In the genomic region with DNA sequence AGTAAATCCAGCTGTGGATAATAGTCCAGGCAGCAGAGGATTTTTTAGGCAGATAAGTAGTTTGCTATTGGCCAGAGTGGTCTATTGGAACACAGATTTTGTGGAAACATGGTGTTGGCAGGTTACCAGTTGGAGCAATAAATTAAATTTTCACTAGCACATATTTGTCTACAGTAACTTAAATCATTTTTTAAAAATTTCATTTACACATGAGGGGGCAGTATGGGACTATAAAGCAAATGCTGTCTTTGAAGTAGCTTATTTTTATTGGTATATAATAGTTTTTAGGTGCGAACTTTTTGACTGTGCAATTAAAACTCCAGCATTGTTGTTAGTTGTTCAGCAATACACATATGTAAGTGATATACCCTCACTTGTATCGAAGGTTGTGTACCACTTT, we compare ENCODE assay signal across 28 cellular contexts.
DNase-seq lines count a peak whose midpoint lies in the region; ATAC-seq and TF ChIP-seq lines count a peak whose summit lies in the region.
"Had no signal": no experiment of that assay in that cellular context is flagged by ENCODE, and none has a peak within 500 bp of the region (broad histone marks: within the 10 kb centered on the region; RNA-seq: fewer than 3 reads in every experiment).

No MANE protein-coding gene starts in this region.

- H3K9me3 Mint-ChIP-seq in CD4-positive, alpha-beta memory T cell = no peaks in the 10 kb centered on the region
- H3K9me3 Mint-ChIP-seq in activated T-cell treated with anti-CD3 and anti-CD28 coated beads, Interleukin-2, amount 50 U/mL, for 72 hours = no peaks in the 10 kb centered on the region
- no peaks in the 10 kb centered on the region for H3K9me3 Mint-ChIP-seq in MCF 10A (ENCODE audit: unreplicated experiment)
- H3K9me3 Mint-ChIP-seq: activated CD4-positive, alpha-beta memory T cell treated with anti-CD3 and anti-CD28 coated beads for 36 hours; central memory CD8-positive, alpha-beta T cell; H9; stimulated activated naive CD8-positive, alpha-beta T cell treated with anti-CD3 and anti-CD28 coated beads, Interleukin-15, Interleukin-2, amounts not matched to agents 100 ng/mL and 50 ng/mL, for 24 hours had no signal

- no peaks in the 10 kb centered on the region for H3K27me3 ChIP-seq in CD4-positive, alpha-beta memory T cell (ENCODE audit: insufficient read depth, low read length)
- H3K27me3 ChIP-seq in Loucy (ENCODE audit: insufficient read depth, low read length, poor library complexity, severe bottlenecking) (no peaks in the 10 kb centered on the region), neural cell (ENCODE audit: insufficient read depth, low read depth, low read length) (no peaks in the 10 kb centered on the region)
- H3K27me3 ChIP-seq: gastroesophageal sphincter, thyroid gland had no signal

- H3F3A ChIP-seq in Loucy (ENCODE audit: low read depth) (no peaks in the 10 kb centered on the region), neural cell (ENCODE audit: insufficient read depth, low read length, poor library complexity, severe bottlenecking) (no peaks in the 10 kb centered on the region)

- POLR2A ChIA-PET in CD4-positive, alpha-beta memory T cell (lab: Charles Lee; ENCODE audit: partially characterized antibody) = interaction anchor here (0.6 kb wide), 1 partner anchor 1497 kb away, joined by 3 read pairs; no protein-coding TSS in a partner anchor
- POLR2A ChIA-PET in MCF 10A (lab: Yijun Ruan, JAX) = no interaction called here

- CTCF ChIA-PET in CD4-positive, alpha-beta memory T cell (lab: Charles Lee; ENCODE audit: partially characterized antibody) = interaction anchor here (1.1 to 2.4 kb wide), 5 partner anchors 22 to 1245 kb away, joined by 3 to 7 read pairs (median 4); no protein-coding TSS in a partner anchor
- CTCF ChIA-PET in MCF 10A (lab: Yijun Ruan, JAX) = interaction anchor here (0.6 kb wide), 1 partner anchor 1765 kb away, joined by 3 read pairs; no protein-coding TSS in a partner anchor

- H3K27me3 Mint-ChIP-seq in CD4-positive, alpha-beta memory T cell = no peaks in the 10 kb centered on the region
- no peaks in the 10 kb centered on the region for H3K27me3 Mint-ChIP-seq in activated T-cell treated with anti-CD3 and anti-CD28 coated beads, Interleukin-2, amount 50 U/mL, for 72 hours (ENCODE audit: low read depth)
- H3K27me3 Mint-ChIP-seq in MCF 10A (ENCODE audit: insufficient read depth, unreplicated experiment) = no peaks in the 10 kb centered on the region
- H3K27me3 Mint-ChIP-seq: activated CD4-positive, alpha-beta memory T cell treated with anti-CD3 and anti-CD28 coated beads for 36 hours; activated naive CD8-positive, alpha-beta T cell; central memory CD8-positive, alpha-beta T cell; stimulated activated naive CD8-positive, alpha-beta T cell treated with anti-CD3 and anti-CD28 coated beads, Interleukin-15, Interleukin-2, amounts not matched to agents 100 ng/mL and 50 ng/mL, for 24 hours had no signal

- no peaks in the 10 kb centered on the region for H3K9me3 ChIP-seq in CD4-positive, alpha-beta memory T cell (ENCODE audit: control insufficient read depth in 1 of 2, low read length in 2 of 2)
- H3K9me3 ChIP-seq in Loucy (ENCODE audit: insufficient read depth, low read depth, low read length) (no peaks in the 10 kb centered on the region), neural cell (ENCODE audit: low read length) (no peaks in the 10 kb centered on the region)
- H3K9me3 ChIP-seq: gastroesophageal sphincter, prostate gland, thyroid gland had no signal

- no peaks in the 10 kb centered on the region for H3K36me3 ChIP-seq in CD4-positive, alpha-beta memory T cell (ENCODE audit: insufficient read depth, low read length)
- H3K36me3 ChIP-seq in Loucy (ENCODE audit: insufficient read depth, low read length) = peaks cover 3% of the 10 kb centered on the region; the same call in 1 of the 2 replicates
- no peaks in the 10 kb centered on the region for H3K36me3 ChIP-seq in neural cell (ENCODE audit: insufficient read depth, low read length)
- H3K36me3 ChIP-seq: prostate gland, thyroid gland had no signal

- no peak overlapping the region for H3K27ac Mint-ChIP-seq in CD4-positive, alpha-beta memory T cell
- no peak overlapping the region for H3K27ac Mint-ChIP-seq in activated T-cell treated with anti-CD3 and anti-CD28 coated beads, Interleukin-2, amount 50 U/mL, for 72 hours
- no peak overlapping the region for H3K27ac Mint-ChIP-seq in MCF 10A (ENCODE audit: low read depth, unreplicated experiment)
- H3K27ac Mint-ChIP-seq: activated CD4-positive, alpha-beta memory T cell treated with anti-CD3 and anti-CD28 coated beads for 36 hours; activated naive CD8-positive, alpha-beta T cell; H9; stimulated activated naive CD8-positive, alpha-beta T cell treated with anti-CD3 and anti-CD28 coated beads, Interleukin-15, Interleukin-2, amounts not matched to agents 100 ng/mL and 50 ng/mL, for 24 hours had no signal

- peak in 4 of 5 donors; percentile 6 to 23 (median 10) for DNase-seq in CD4-positive, alpha-beta memory T cell
- DNase-seq in dermis microvascular lymphatic vessel endothelial cell (ENCODE audit: low read depth in 2 of 2) (peak; percentile 19 to 36), NCI-H187 (lab: John Stamatoyannopoulos, UW) (no peak), MCF 10A (ENCODE audit: unreplicated experiment) (no peak)
- DNase-seq in activated T-cell treated with anti-CD3 and anti-CD28 coated beads, Interleukin-2, amount 50 U/mL, for 72 hours = no peak
- DNase-seq: activated CD4-positive, alpha-beta memory T cell treated with anti-CD3 and anti-CD28 coated beads for 36 hours; activated CD8-positive, alpha-beta memory T cell treated with anti-CD3 and anti-CD28 coated beads, Interleukin-2, amount 50 U/mL, for 48 hours; AML-193; aorta; erythroblast; H9; IMR-90; islet precursor cell; NCI-H1105 treated with DMSO at 0.1 percent for 48 hours; NCI-H2081 treated with DMSO at 0.1 percent for 48 hours; NCI-H345; NCI-H82; SHP77 treated with DMSO at 0.1 percent for 48 hours; stimulated activated CD4-positive, alpha-beta T cell treated with anti-CD3 and anti-CD28 coated beads, Interleukin-15, amount 100 ng/mL, for 24 hours; thyroid gland had no signal

- H4K20me1 ChIP-seq in Loucy (ENCODE audit: insufficient read depth, low read length, poor library complexity, severe bottlenecking) (no peaks in the 10 kb centered on the region), neural cell (ENCODE audit: insufficient read depth) (no peaks in the 10 kb centered on the region)

- ATAC-seq in activated T-cell treated with anti-CD3 and anti-CD28 coated beads, Interleukin-2, amount 50 U/mL, for 72 hours (replicated peaks in 1 of 2) = no peak
- ATAC-seq: gastroesophageal sphincter, Panc1 had no signal

- no TSS peak for BruUV-seq in MCF 10A (replicated peaks; lab: Mats Ljungman, UMichigan)

- H2AFZ ChIP-seq in Loucy (ENCODE audit: low read length) (no peak overlapping the region), neural cell (ENCODE audit: low read depth, low read length) (no peak overlapping the region)

- no peak for TF ChIP-seq EP300 in neural cell (conservative IDR thresholded peaks at IDR 0.05; ENCODE audit: poor library complexity, severe bottlenecking)

- no peak overlapping the region for H3K4me3 Mint-ChIP-seq in CD4-positive, alpha-beta memory T cell
- no peak overlapping the region for H3K4me3 Mint-ChIP-seq in activated T-cell treated with anti-CD3 and anti-CD28 coated beads, Interleukin-2, amount 50 U/mL, for 72 hours
- H3K4me3 Mint-ChIP-seq in MCF 10A (ENCODE audit: unreplicated experiment) = no peak overlapping the region
- H3K4me3 Mint-ChIP-seq: activated CD4-positive, alpha-beta memory T cell treated with anti-CD3 and anti-CD28 coated beads for 36 hours; activated naive CD8-positive, alpha-beta T cell; central memory CD8-positive, alpha-beta T cell; H9; stimulated activated naive CD8-positive, alpha-beta T cell treated with anti-CD3 and anti-CD28 coated beads, Interleukin-15, Interleukin-2, amounts not matched to agents 100 ng/mL and 50 ng/mL, for 24 hours had no signal

- no peak overlapping the region for H3K27ac ChIP-seq in CD4-positive, alpha-beta memory T cell (ENCODE audit: low read depth, low read length)
- H3K27ac ChIP-seq in neural cell (ENCODE audit: low read length) = no peak overlapping the region
- H3K27ac ChIP-seq: gastroesophageal sphincter, prostate gland, thyroid gland had no signal

- TF ChIP-seq CTCF in Loucy (conservative IDR thresholded peaks at IDR 0.05; ENCODE audit: low read length) (peak; percentile 21; the same call in 1 of the 2 replicates), neural cell (IDR thresholded peaks at IDR 0.05; ENCODE audit: poor library complexity, severe bottlenecking) (peak; percentile 43), MCF 10A (IDR thresholded peaks at IDR 0.05; ENCODE audit: unreplicated experiment) (no peak)

- H3K79me2 ChIP-seq in Loucy (ENCODE audit: insufficient read depth, low read length) (no peaks in the 10 kb centered on the region), neural cell (replicated peaks; ENCODE audit: insufficient read depth, low read length) (no peaks in the 10 kb centered on the region)

- H3K4me1 Mint-ChIP-seq in CD4-positive, alpha-beta memory T cell = peaks cover 0 to 7% (median 0%) of the 10 kb centered on the region in 4 donors
- no peaks in the 10 kb centered on the region for H3K4me1 Mint-ChIP-seq in activated T-cell treated with anti-CD3 and anti-CD28 coated beads, Interleukin-2, amount 50 U/mL, for 72 hours (ENCODE audit: low read depth)
- peaks cover 10% of the 10 kb centered on the region for H3K4me1 Mint-ChIP-seq in MCF 10A (ENCODE audit: insufficient read depth, unreplicated experiment)
- H3K4me1 Mint-ChIP-seq: central memory CD8-positive, alpha-beta T cell had no signal

- H3K9me2 ChIP-seq in Loucy (replicated peaks; ENCODE audit: low read depth, low read length) = no peaks in the 10 kb centered on the region
- H3K9me2 ChIP-seq in neural cell (ENCODE audit: insufficient read depth, low read length) = no peaks in the 10 kb centered on the region

- H3K9ac ChIP-seq in Loucy (ENCODE audit: low read depth, low read length, poor library complexity, severe bottlenecking) (no peak overlapping the region), neural cell (ENCODE audit: low read length) (no peak overlapping the region)

- peak; percentile 58 for TF ChIP-seq RAD21 in neural cell (conservative IDR thresholded peaks at IDR 0.05)

- no peak overlapping the region for H3K4me3 ChIP-seq in CD4-positive, alpha-beta memory T cell (ENCODE audit: low read length in 2 of 2)
- no peak overlapping the region for H3K4me3 ChIP-seq in Loucy (ENCODE audit: low read length, poor library complexity, severe bottlenecking)
- no peak overlapping the region for H3K4me3 ChIP-seq in neural cell (ENCODE audit: low read length)
- H3K4me3 ChIP-seq: gastroesophageal sphincter, prostate gland, thyroid gland had no signal

- intact Hi-C loops in CD4-positive, alpha-beta memory T cell (cut with micrococcal nuclease) = loop anchor here (10.0 kb wide), 1 partner anchor 753 kb away; no protein-coding TSS in a partner anchor
- intact Hi-C loops in MCF 10A (cut with micrococcal nuclease) = no loop called here

- H3K4me1 ChIP-seq in CD4-positive, alpha-beta memory T cell (ENCODE audit: insufficient read depth, low read length) = no peaks in the 10 kb centered on the region
- no peaks in the 10 kb centered on the region for H3K4me1 ChIP-seq in Loucy (ENCODE audit: insufficient read depth, low read length, poor library complexity, severe bottlenecking)

- H3K4me2 ChIP-seq in Loucy (ENCODE audit: low read depth, low read length, poor library complexity, severe bottlenecking) = no peak overlapping the region
- H3K4me2 ChIP-seq in neural cell (ENCODE audit: low read length) = no peak overlapping the region

- peaks cover 3 to 4% of the 10 kb centered on the region in 2 donors for H3K36me3 Mint-ChIP-seq in CD4-positive, alpha-beta memory T cell
- H3K36me3 Mint-ChIP-seq in activated T-cell treated with anti-CD3 and anti-CD28 coated beads, Interleukin-2, amount 50 U/mL, for 72 hours (ENCODE audit: insufficient read depth in 2 of 2) = no peaks in the 10 kb centered on the region
- peaks cover 5% of the 10 kb centered on the region for H3K36me3 Mint-ChIP-seq in MCF 10A (ENCODE audit: insufficient read depth, unreplicated experiment)
- H3K36me3 Mint-ChIP-seq: activated CD4-positive, alpha-beta memory T cell treated with anti-CD3 and anti-CD28 coated beads for 36 hours; activated naive CD8-positive, alpha-beta T cell had no signal

Comparison
In these comparisons a context has a peak if more than half of its experiments do, and no peak if none do; other contexts are left out.
1. DNase-seq: peak in CD4-positive, alpha-beta memory T cell (4 of 5) and dermis microvascular lymphatic vessel endothelial cell (2 of 2); none in NCI-H187 (0 of 2), activated T-cell treated with anti-CD3 and anti-CD28 coated beads, Interleukin-2, amount 50 U/mL, for 72 hours (0 of 2) and MCF 10A (single experiment).